Comparison of ENCODE assay signal across 21 cellular contexts in genomic region chr5:95617057-95617456, GRCh38. TPM values are rescaled to one million over a fixed set of nuclear protein-coding genes. Genes with fewer than 3 reads are reported as not detected.
A peak's percentile ranks its signal among the peaks of the same experiment; 100 is the strongest.
DNase-seq lines count a peak whose midpoint lies in the region; ATAC-seq and TF ChIP-seq lines count a peak whose summit lies in the region.
"Had no signal": no experiment of that assay in that cellular context is flagged by ENCODE, and none has a peak within 500 bp of the region (broad histone marks: within the 10 kb centered on the region; RNA-seq: fewer than 3 reads in every experiment).

No MANE protein-coding gene starts in this region.

- TF ChIP-seq CTCF in GM20000 (IDR thresholded peaks at IDR 0.05; ENCODE audit: extremely low read depth, missing control alignments) (no peak), Panc1 (IDR thresholded peaks at IDR 0.05) (no peak), choroid plexus epithelial cell (conservative IDR thresholded peaks at IDR 0.05; ENCODE audit: low read depth, low read length) (no peak), neural progenitor cell (IDR thresholded peaks at IDR 0.05) (no peak), A673 (conservative IDR thresholded peaks at IDR 0.05; ENCODE audit: low read depth, low read length) (no peak)

- no peaks in the 10 kb centered on the region for H3K79me2 ChIP-seq in neural progenitor cell (ENCODE audit: low read depth)

- peaks cover 30% of the 10 kb centered on the region for H3K27me3 Mint-ChIP-seq in neural progenitor cell (ENCODE audit: insufficient read depth, low read depth)
- H3K27me3 Mint-ChIP-seq: activated CD4-positive, alpha-beta memory T cell treated with anti-CD3 and anti-CD28 coated beads for 36 hours; activated naive CD8-positive, alpha-beta T cell treated with anti-CD3 and anti-CD28 coated beads, Interleukin-2, amount 10 ng/mL, durations not matched to agents 7 days and 5 days had no signal

- in situ Hi-C loops in Panc1 (cut with HindIII; ENCODE audit: low pct_unique_long_range_greater_than_20kb, low sequenced_read_pairs), result no loop called here

- BruUV-seq in Panc1 (replicated peaks; lab: Mats Ljungman, UMichigan) (no TSS peak), A673 (replicated peaks; lab: Mats Ljungman, UMichigan) (no TSS peak)

- POLR2A ChIA-PET in Panc1 (lab: Charles Lee), result no interaction called here
- POLR2A ChIA-PET in A673 (lab: Charles Lee; ENCODE audit: low non-redundant PET), result no interaction called here

- H3K4me3 ChIP-seq in Panc1 (ENCODE audit: low read depth in 2 of 2, low read length in 2 of 2), result no peak overlapping the region
- no peak overlapping the region for H3K4me3 ChIP-seq in choroid plexus epithelial cell (ENCODE audit: low read depth, low read length)
- H3K4me3 ChIP-seq in skeletal muscle satellite cell (ENCODE audit: low read length), result no peak overlapping the region
- no peak overlapping the region for H3K4me3 ChIP-seq in neural progenitor cell
- H3K4me3 ChIP-seq in A673 (ENCODE audit: low read depth, low read length, poor library complexity, severe bottlenecking), result no peak overlapping the region
- H3K4me3 ChIP-seq: BLaER1, testis had no signal

- CTCF ChIA-PET in Panc1 (lab: Charles Lee), result no interaction called here
- CTCF ChIA-PET in A673 (lab: Charles Lee), result no interaction called here

- intact Hi-C loops in Panc1 (cut with micrococcal nuclease; ENCODE audit: unreplicated experiment) (loop anchor here (10.0 kb wide), 1 partner anchor 62 kb away; the partner anchor contains the start of genes ARSK and SKIC3), A673 (cut with micrococcal nuclease; ENCODE audit: unreplicated experiment) (no loop called here)

- H3K27ac ChIP-seq in Panc1 (ENCODE audit: low read length) (peak overlapping the region; percentile 44; the same call in 1 of the 2 replicates), neural progenitor cell (no peak overlapping the region), A673 (ENCODE audit: low read depth, low read length, poor library complexity, severe bottlenecking) (no peak overlapping the region), caudate nucleus (ENCODE audit: low read depth, low read length) (no peak overlapping the region)
- H3K27ac ChIP-seq: BLaER1, HL-60, testis had no signal

- no peak overlapping the region for H3K4me3 Mint-ChIP-seq in neural progenitor cell
- H3K4me3 Mint-ChIP-seq: activated CD4-positive, alpha-beta memory T cell treated with anti-CD3 and anti-CD28 coated beads for 36 hours; activated naive CD8-positive, alpha-beta T cell treated with anti-CD3 and anti-CD28 coated beads, Interleukin-2, amount 10 ng/mL, durations not matched to agents 7 days and 5 days had no signal

- H3K9ac ChIP-seq in skeletal muscle satellite cell (ENCODE audit: low read depth, low read length) (no peak overlapping the region), neural progenitor cell (no peak overlapping the region)
- H3K9ac ChIP-seq: BLaER1 had no signal

- no peak overlapping the region for H3K27ac Mint-ChIP-seq in neural progenitor cell
- H3K27ac Mint-ChIP-seq: activated CD4-positive, alpha-beta memory T cell treated with anti-CD3 and anti-CD28 coated beads for 36 hours; activated naive CD8-positive, alpha-beta T cell treated with anti-CD3 and anti-CD28 coated beads, Interleukin-2, amount 10 ng/mL, durations not matched to agents 7 days and 5 days had no signal

- H3K36me3 Mint-ChIP-seq in neural progenitor cell, result peaks cover 2% of the 10 kb centered on the region

- H3K9me3 ChIP-seq in Panc1 (ENCODE audit: control insufficient read depth, insufficient read depth, low read depth, low read length) (peaks cover 15% of the 10 kb centered on the region; the same call in 1 of the 2 replicates), skeletal muscle satellite cell (replicated peaks; ENCODE audit: low read length) (no peaks in the 10 kb centered on the region), neural progenitor cell (ENCODE audit: low read depth) (peaks cover 3% of the 10 kb centered on the region), A673 (ENCODE audit: low read depth, low read length, poor library complexity, severe bottlenecking) (no peaks in the 10 kb centered on the region)
- H3K9me3 ChIP-seq: testis had no signal

- peak; percentile 36 for DNase-seq in GM20000 (ENCODE audit: low spot score)
- DNase-seq in Panc1 (ENCODE audit: low read depth, low spot score), result no peak
- peak; percentile 84 for DNase-seq in choroid plexus epithelial cell (ENCODE audit: low read depth)
- DNase-seq in neural progenitor cell (ENCODE audit: low spot score), result no peak
- DNase-seq in A673 (ENCODE audit: low spot score), result no peak
- no peak for DNase-seq in caudate nucleus (lab: John Stamatoyannopoulos, UW)
- DNase-seq: activated CD4-positive, alpha-beta memory T cell treated with anti-CD3 and anti-CD28 coated beads for 36 hours; activated naive CD8-positive, alpha-beta T cell treated with anti-CD3 and anti-CD28 coated beads, Interleukin-2, amount 10 ng/mL, durations not matched to agents 7 days and 5 days; activated T-cell treated with anti-CD3 and anti-CD28 coated beads, Interleukin-2, amount 50 U/mL, for 48 hours; DMS79; glutamatergic neuron; mesenchymal stem cell; NCI-H187 treated with DMSO at 0.1 percent for 48 hours; NCI-H446 treated with DMSO at 0.1 percent for 48 hours; right cardiac atrium; testis had no signal

- H4K20me1 ChIP-seq in neural progenitor cell (ENCODE audit: low read depth), result no peaks in the 10 kb centered on the region
- H4K20me1 ChIP-seq: BLaER1 had no signal

- H3K4me1 Mint-ChIP-seq in neural progenitor cell, result peaks cover 12% of the 10 kb centered on the region

- H3K9me3 Mint-ChIP-seq in neural progenitor cell, result peaks cover 9% of the 10 kb centered on the region

- H3K4me2 ChIP-seq in skeletal muscle satellite cell (ENCODE audit: low read length) (peak overlapping the region; percentile 32), neural progenitor cell (no peak overlapping the region)
- H3K4me2 ChIP-seq: BLaER1 had no signal

- no peaks in the 10 kb centered on the region for H3K36me3 ChIP-seq in Panc1 (ENCODE audit: control insufficient read depth, insufficient read depth, low read length)
- no peaks in the 10 kb centered on the region for H3K36me3 ChIP-seq in skeletal muscle satellite cell (ENCODE audit: insufficient read depth, low read length)
- no peaks in the 10 kb centered on the region for H3K36me3 ChIP-seq in neural progenitor cell
- H3K36me3 ChIP-seq in A673 (ENCODE audit: insufficient read depth, low read length, poor library complexity, severe bottlenecking), result no peaks in the 10 kb centered on the region
- H3K36me3 ChIP-seq: BLaER1 had no signal

- H3K27me3 ChIP-seq in Panc1 (ENCODE audit: control insufficient read depth, insufficient read depth, low read length), result no peaks in the 10 kb centered on the region
- peaks cover 5% of the 10 kb centered on the region for H3K27me3 ChIP-seq in skeletal muscle satellite cell (ENCODE audit: control insufficient read depth, insufficient read depth, low read length)
- peaks cover 50% of the 10 kb centered on the region for H3K27me3 ChIP-seq in neural progenitor cell
- H3K27me3 ChIP-seq in A673 (replicated peaks; ENCODE audit: insufficient read depth, low read depth, low read length, poor library complexity), result peaks cover 16% of the 10 kb centered on the region
- H3K27me3 ChIP-seq: testis had no signal

- H2AFZ ChIP-seq in neural progenitor cell (replicated peaks), result no peak overlapping the region

- H3K4me1 ChIP-seq in Panc1 (ENCODE audit: control insufficient read depth, insufficient read depth, low read length) (peaks cover 10% of the 10 kb centered on the region), skeletal muscle satellite cell (ENCODE audit: control insufficient read depth, insufficient read depth, low read length) (peaks cover 34% of the 10 kb centered on the region), neural progenitor cell (peaks cover 13% of the 10 kb centered on the region), A673 (ENCODE audit: insufficient read depth, low read length, poor library complexity, severe bottlenecking) (no peaks in the 10 kb centered on the region)
- H3K4me1 ChIP-seq: testis had no signal

- peaks cover 12% of the 10 kb centered on the region for H3F3A ChIP-seq in neural progenitor cell (ENCODE audit: low read depth)

- ATAC-seq in Panc1, result no peak
- ATAC-seq: HCT116, right cardiac atrium had no signal

RNA-seq across cellular contexts. Expression of gene GPR150, which starts 2.8 kb away (rescaled TPM):
- total RNA-seq in Panc1 (2021; ENCODE audit: unreplicated experiment) (0.54 TPM), neural progenitor cell (ENCODE audit: low replicate concordance) (0.12 TPM in 1 of 2 replicates, not detected in the other), A673 (2021) (0.13 and 0.15 TPM in 2 replicates)
- polyA plus RNA-seq in Panc1 (2012; ENCODE audit: insufficient read length), result 0.57 TPM
- 0.22 and 0.25 TPM in 2 replicates for total RNA-seq in skeletal muscle satellite cell (2012; rRNA removed)
- total RNA-seq: cerebellum had no signal

RNA-seq across cellular contexts. Expression of gene RFESD, which starts 29.5 kb away (rescaled TPM):
- 2.2 TPM for total RNA-seq in Panc1 (2021; ENCODE audit: unreplicated experiment)
- polyA plus RNA-seq in Panc1 (2012; ENCODE audit: insufficient read length), result 1.2 TPM
- 1.7 and 1.8 TPM in 2 replicates for total RNA-seq in skeletal muscle satellite cell (2012; rRNA removed)
- total RNA-seq in neural progenitor cell (ENCODE audit: low replicate concordance), result 3.6 and 4.4 TPM in 2 replicates
- total RNA-seq in A673 (2021), result 2.4 and 3.5 TPM in 2 replicates

Comparison
In these comparisons a context has a peak if more than half of its experiments do, and no peak if none do; other contexts are left out.
1. DNase-seq: peak in GM20000 (single experiment) and choroid plexus epithelial cell (single experiment); none in Panc1 (single experiment), neural progenitor cell (single experiment), A673 (single experiment) and caudate nucleus (0 of 61).